5 cellular contexts compared by ENCODE assay signal in the genomic region with DNA sequence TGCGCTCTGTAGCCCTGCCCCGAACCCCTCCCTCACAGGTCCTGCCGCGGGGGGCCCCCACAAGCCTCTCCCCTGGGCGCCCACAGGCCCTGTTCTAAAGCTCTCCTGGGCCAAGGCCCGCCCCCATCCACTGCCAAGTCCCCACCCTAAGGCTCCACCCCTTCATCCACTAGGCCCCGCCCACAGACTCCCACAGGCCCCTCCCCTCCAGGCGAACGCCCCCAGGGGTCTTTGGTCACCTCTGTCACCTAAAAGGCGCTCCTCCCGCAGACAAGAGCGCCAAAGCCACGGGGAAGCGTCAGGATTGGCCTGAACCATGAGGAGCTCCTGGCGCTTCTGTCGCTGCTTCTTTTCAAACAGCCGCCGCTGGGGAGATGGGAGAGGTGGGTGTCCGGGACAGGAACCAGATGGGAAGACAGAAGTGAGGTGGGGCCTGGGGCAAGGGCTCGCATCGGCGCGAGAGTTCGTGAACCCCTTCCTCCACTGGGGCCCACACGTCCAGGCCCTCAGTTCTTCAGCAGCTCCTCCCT.
DNase-seq lines count a peak whose midpoint lies in the region.

No MANE protein-coding gene starts in this region.

- peak; percentile 42 to 52 for DNase-seq in activated CD4-positive, alpha-beta T cell treated with anti-CD3 and anti-CD28 coated beads, Interleukin-2, amount 50 U/mL, for 48 hours
- peak; percentile 22 for DNase-seq in globus pallidus (ENCODE audit: low spot score)
- DNase-seq in stimulated activated CD4-positive, alpha-beta T cell treated with anti-CD3 and anti-CD28 coated beads, Interleukin-4, amount 100 ng/mL, for 4 hours: peak; percentile 45 to 50
- no peak for DNase-seq in central memory CD4-positive, alpha-beta T cell
- DNase-seq in kidney tubule cell (ENCODE audit: low spot score): no peak

Comparison
In these comparisons a context has a peak if more than half of its experiments do, and no peak if none do; other contexts are left out.
1. DNase-seq: peak in activated CD4-positive, alpha-beta T cell treated with anti-CD3 and anti-CD28 coated beads, Interleukin-2, amount 50 U/mL, for 48 hours (2 of 2), globus pallidus (single experiment) and stimulated activated CD4-positive, alpha-beta T cell treated with anti-CD3 and anti-CD28 coated beads, Interleukin-4, amount 100 ng/mL, for 4 hours (2 of 2); none in central memory CD4-positive, alpha-beta T cell (single experiment) and kidney tubule cell (single experiment).